In genomic region chr21:28884481-28884880, GRCh38 we compare ENCODE assay signal across 1 cellular context.
TF ChIP-seq lines count a peak whose summit lies in the region.

No MANE protein-coding gene starts in this region.

TF ChIP-seq in GM23338, 12 proteins besides CTCF, POLR2A, EP300 and RAD21 (continued from another document):
- no peak for TF ChIP-seq ETS1 (IDR thresholded peaks at IDR 0.05)
- TF ChIP-seq EZH2phosphoT487 (IDR thresholded peaks at IDR 0.05; ENCODE audit: unreplicated experiment): no peak
